1 cellular context compared by ENCODE assay signal in the genomic region with DNA sequence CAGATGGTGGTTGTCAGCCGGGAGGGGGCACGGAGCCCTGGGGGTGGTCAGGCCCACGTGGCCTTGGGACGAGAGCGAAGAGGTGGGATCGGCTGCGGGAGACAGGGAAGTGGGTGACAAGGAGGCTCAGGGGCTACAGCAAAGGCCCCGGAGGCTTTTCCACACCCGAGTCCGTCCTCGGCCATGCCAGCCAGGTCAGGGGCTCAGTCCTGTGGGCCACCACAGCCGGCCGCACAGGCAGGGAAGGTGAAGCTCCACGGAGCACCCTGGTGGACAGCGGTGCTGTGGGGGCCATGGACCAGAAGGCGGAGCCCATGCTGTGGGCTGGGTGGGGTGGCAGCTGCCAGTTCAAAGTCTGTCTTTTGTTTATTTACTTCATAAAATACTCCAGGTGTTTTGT.
TF ChIP-seq lines count a peak whose summit lies in the region.

No MANE protein-coding gene starts in this region.

TF ChIP-seq in HepG2, 621 proteins besides CTCF, POLR2A, EP300 and RAD21 (continues in another document):
- TF ChIP-seq ZNF446 (CRISPR knock-in tag; IDR thresholded peaks at IDR 0.05) (no peak), ATF7 (IDR thresholded peaks at IDR 0.05) (no peak), ATF7 (CRISPR knock-in tag; IDR thresholded peaks at IDR 0.05) (0 out of 2 replicates have a peak, but pooled peaks have one; percentile 43), ZEB1 (IDR thresholded peaks at IDR 0.05; ENCODE audit: insufficient replicate concordance, low read depth) (no peak), HOXA3 (CRISPR knock-in tag; IDR thresholded peaks at IDR 0.05) (0 out of 2 replicates have a peak, but pooled peaks have one; percentile 27), ZNF451 (CRISPR knock-in tag; IDR thresholded peaks at IDR 0.05) (no peak), BRCA1 (CRISPR knock-in tag; IDR thresholded peaks at IDR 0.05) (no peak), SOX6 (IDR thresholded peaks at IDR 0.05) (no peak), SOX6 (CRISPR knock-in tag; IDR thresholded peaks at IDR 0.05) (peak; percentile 32; the same call in 1 of the 2 replicates), NFIC (IDR thresholded peaks at IDR 0.05; ENCODE audit: low read length) (no peak), FOXA3 (CRISPR knock-in tag; IDR thresholded peaks at IDR 0.05) (0 out of 2 replicates have a peak, but pooled peaks have one; percentile 9), ZNF382 (CRISPR knock-in tag; IDR thresholded peaks at IDR 0.05; ENCODE audit: borderline replicate concordance) (no peak), BORCS8-MEF2B (CRISPR knock-in tag; IDR thresholded peaks at IDR 0.05) (0 out of 2 replicates have a peak, but pooled peaks have one; percentile 7), HMG20A (CRISPR knock-in tag; IDR thresholded peaks at IDR 0.05; ENCODE audit: borderline replicate concordance) (no peak), SKI (IDR thresholded peaks at IDR 0.05; ENCODE audit: partially characterized antibody) (no peak), HNF4G (IDR thresholded peaks at IDR 0.05; ENCODE audit: borderline replicate concordance, low read depth, low read length) (0 out of 2 replicates have a peak, but pooled peaks have one; percentile 13), HNF4G (CRISPR knock-in tag; IDR thresholded peaks at IDR 0.05; ENCODE audit: borderline replicate concordance, low read depth) (no peak), ZBTB8A (CRISPR knock-in tag; IDR thresholded peaks at IDR 0.05; ENCODE audit: borderline replicate concordance, low read depth) (no peak), ATAD3A (CRISPR knock-in tag; IDR thresholded peaks at IDR 0.05) (no peak), STAG1 (CRISPR knock-in tag; IDR thresholded peaks at IDR 0.05) (peak; percentile 26; the same call in 1 of the 2 replicates), GABPB1 (CRISPR knock-in tag; IDR thresholded peaks at IDR 0.05) (peak; percentile 29; the same call in 1 of the 2 replicates), PHF21A (CRISPR knock-in tag; IDR thresholded peaks at IDR 0.05) (0 out of 2 replicates have a peak, but pooled peaks have one; percentile 27), PCBP1 (IDR thresholded peaks at IDR 0.05; ENCODE audit: borderline replicate concordance, low read depth, low read length) (no peak), HMGA1 (CRISPR knock-in tag; conservative IDR thresholded peaks at IDR 0.05) (no peak), ZNF326 (CRISPR knock-in tag; IDR thresholded peaks at IDR 0.05; ENCODE audit: borderline replicate concordance) (no peak), RORA (CRISPR knock-in tag; IDR thresholded peaks at IDR 0.05) (no peak), GZF1 (CRISPR knock-in tag; IDR thresholded peaks at IDR 0.05) (no peak), HNF4A (CRISPR knock-in tag; IDR thresholded peaks at IDR 0.05) (peak; percentile 68; the same call in 1 of the 2 replicates), MEIS2 (CRISPR knock-in tag; IDR thresholded peaks at IDR 0.05) (0 out of 2 replicates have a peak, but pooled peaks have one; percentile 27), CREM (IDR thresholded peaks at IDR 0.05) (no peak), CREM (CRISPR knock-in tag; IDR thresholded peaks at IDR 0.05) (no peak), ZNF251 (CRISPR knock-in tag; IDR thresholded peaks at IDR 0.05) (no peak), ZNF552 (CRISPR knock-in tag; IDR thresholded peaks at IDR 0.05; ENCODE audit: borderline replicate concordance) (no peak)
- TF ChIP-seq, protein P1, sequence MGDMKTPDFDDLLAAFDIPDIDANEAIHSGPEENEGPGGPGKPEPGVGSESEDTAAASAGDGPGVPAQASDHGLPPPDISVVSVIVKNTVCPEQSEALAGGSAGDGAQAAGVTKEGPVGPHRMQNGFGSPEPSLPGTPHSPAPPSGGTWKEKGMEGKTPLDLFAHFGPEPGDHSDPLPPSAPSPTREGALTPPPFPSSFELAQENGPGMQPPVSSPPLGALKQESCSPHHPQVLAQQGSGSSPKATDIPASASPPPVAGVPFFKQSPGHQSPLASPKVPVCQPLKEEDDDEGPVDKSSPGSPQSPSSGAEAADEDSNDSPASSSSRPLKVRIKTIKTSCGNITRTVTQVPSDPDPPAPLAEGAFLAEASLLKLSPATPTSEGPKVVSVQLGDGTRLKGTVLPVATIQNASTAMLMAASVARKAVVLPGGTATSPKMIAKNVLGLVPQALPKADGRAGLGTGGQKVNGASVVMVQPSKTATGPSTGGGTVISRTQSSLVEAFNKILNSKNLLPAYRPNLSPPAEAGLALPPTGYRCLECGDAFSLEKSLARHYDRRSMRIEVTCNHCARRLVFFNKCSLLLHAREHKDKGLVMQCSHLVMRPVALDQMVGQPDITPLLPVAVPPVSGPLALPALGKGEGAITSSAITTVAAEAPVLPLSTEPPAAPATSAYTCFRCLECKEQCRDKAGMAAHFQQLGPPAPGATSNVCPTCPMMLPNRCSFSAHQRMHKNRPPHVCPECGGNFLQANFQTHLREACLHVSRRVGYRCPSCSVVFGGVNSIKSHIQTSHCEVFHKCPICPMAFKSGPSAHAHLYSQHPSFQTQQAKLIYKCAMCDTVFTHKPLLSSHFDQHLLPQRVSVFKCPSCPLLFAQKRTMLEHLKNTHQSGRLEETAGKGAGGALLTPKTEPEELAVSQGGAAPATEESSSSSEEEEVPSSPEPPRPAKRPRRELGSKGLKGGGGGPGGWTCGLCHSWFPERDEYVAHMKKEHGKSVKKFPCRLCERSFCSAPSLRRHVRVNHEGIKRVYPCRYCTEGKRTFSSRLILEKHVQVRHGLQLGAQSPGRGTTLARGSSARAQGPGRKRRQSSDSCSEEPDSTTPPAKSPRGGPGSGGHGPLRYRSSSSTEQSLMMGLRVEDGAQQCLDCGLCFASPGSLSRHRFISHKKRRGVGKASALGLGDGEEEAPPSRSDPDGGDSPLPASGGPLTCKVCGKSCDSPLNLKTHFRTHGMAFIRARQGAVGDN (CRISPR knock-in tag; IDR thresholded peaks at IDR 0.05): peak; percentile 49
- TF ChIP-seq, protein P2, sequence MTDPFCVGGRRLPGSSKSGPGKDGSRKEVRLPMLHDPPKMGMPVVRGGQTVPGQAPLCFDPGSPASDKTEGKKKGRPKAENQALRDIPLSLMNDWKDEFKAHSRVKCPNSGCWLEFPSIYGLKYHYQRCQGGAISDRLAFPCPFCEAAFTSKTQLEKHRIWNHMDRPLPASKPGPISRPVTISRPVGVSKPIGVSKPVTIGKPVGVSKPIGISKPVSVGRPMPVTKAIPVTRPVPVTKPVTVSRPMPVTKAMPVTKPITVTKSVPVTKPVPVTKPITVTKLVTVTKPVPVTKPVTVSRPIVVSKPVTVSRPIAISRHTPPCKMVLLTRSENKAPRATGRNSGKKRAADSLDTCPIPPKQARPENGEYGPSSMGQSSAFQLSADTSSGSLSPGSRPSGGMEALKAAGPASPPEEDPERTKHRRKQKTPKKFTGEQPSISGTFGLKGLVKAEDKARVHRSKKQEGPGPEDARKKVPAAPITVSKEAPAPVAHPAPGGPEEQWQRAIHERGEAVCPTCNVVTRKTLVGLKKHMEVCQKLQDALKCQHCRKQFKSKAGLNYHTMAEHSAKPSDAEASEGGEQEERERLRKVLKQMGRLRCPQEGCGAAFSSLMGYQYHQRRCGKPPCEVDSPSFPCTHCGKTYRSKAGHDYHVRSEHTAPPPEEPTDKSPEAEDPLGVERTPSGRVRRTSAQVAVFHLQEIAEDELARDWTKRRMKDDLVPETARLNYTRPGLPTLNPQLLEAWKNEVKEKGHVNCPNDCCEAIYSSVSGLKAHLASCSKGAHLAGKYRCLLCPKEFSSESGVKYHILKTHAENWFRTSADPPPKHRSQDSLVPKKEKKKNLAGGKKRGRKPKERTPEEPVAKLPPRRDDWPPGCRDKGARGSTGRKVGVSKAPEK (CRISPR knock-in tag; IDR thresholded peaks at IDR 0.05; ENCODE audit: borderline replicate concordance): no peak
- TF ChIP-seq, protein P3, sequence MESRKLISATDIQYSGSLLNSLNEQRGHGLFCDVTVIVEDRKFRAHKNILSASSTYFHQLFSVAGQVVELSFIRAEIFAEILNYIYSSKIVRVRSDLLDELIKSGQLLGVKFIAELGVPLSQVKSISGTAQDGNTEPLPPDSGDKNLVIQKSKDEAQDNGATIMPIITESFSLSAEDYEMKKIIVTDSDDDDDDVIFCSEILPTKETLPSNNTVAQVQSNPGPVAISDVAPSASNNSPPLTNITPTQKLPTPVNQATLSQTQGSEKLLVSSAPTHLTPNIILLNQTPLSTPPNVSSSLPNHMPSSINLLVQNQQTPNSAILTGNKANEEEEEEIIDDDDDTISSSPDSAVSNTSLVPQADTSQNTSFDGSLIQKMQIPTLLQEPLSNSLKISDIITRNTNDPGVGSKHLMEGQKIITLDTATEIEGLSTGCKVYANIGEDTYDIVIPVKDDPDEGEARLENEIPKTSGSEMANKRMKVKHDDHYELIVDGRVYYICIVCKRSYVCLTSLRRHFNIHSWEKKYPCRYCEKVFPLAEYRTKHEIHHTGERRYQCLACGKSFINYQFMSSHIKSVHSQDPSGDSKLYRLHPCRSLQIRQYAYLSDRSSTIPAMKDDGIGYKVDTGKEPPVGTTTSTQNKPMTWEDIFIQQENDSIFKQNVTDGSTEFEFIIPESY (CRISPR knock-in tag; IDR thresholded peaks at IDR 0.05): peak; percentile 90; the same call in 1 of the 2 replicates
- TF ChIP-seq, protein P4, sequence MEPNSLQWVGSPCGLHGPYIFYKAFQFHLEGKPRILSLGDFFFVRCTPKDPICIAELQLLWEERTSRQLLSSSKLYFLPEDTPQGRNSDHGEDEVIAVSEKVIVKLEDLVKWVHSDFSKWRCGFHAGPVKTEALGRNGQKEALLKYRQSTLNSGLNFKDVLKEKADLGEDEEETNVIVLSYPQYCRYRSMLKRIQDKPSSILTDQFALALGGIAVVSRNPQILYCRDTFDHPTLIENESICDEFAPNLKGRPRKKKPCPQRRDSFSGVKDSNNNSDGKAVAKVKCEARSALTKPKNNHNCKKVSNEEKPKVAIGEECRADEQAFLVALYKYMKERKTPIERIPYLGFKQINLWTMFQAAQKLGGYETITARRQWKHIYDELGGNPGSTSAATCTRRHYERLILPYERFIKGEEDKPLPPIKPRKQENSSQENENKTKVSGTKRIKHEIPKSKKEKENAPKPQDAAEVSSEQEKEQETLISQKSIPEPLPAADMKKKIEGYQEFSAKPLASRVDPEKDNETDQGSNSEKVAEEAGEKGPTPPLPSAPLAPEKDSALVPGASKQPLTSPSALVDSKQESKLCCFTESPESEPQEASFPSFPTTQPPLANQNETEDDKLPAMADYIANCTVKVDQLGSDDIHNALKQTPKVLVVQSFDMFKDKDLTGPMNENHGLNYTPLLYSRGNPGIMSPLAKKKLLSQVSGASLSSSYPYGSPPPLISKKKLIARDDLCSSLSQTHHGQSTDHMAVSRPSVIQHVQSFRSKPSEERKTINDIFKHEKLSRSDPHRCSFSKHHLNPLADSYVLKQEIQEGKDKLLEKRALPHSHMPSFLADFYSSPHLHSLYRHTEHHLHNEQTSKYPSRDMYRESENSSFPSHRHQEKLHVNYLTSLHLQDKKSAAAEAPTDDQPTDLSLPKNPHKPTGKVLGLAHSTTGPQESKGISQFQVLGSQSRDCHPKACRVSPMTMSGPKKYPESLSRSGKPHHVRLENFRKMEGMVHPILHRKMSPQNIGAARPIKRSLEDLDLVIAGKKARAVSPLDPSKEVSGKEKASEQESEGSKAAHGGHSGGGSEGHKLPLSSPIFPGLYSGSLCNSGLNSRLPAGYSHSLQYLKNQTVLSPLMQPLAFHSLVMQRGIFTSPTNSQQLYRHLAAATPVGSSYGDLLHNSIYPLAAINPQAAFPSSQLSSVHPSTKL (CRISPR knock-in tag; IDR thresholded peaks at IDR 0.05): peak; percentile 36; the same call in 1 of the 2 replicates
- TF ChIP-seq, protein P5, sequence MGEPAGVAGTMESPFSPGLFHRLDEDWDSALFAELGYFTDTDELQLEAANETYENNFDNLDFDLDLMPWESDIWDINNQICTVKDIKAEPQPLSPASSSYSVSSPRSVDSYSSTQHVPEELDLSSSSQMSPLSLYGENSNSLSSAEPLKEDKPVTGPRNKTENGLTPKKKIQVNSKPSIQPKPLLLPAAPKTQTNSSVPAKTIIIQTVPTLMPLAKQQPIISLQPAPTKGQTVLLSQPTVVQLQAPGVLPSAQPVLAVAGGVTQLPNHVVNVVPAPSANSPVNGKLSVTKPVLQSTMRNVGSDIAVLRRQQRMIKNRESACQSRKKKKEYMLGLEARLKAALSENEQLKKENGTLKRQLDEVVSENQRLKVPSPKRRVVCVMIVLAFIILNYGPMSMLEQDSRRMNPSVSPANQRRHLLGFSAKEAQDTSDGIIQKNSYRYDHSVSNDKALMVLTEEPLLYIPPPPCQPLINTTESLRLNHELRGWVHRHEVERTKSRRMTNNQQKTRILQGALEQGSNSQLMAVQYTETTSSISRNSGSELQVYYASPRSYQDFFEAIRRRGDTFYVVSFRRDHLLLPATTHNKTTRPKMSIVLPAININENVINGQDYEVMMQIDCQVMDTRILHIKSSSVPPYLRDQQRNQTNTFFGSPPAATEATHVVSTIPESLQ (CRISPR knock-in tag; conservative IDR thresholded peaks at IDR 0.05): no peak
- TF ChIP-seq, protein P6, sequence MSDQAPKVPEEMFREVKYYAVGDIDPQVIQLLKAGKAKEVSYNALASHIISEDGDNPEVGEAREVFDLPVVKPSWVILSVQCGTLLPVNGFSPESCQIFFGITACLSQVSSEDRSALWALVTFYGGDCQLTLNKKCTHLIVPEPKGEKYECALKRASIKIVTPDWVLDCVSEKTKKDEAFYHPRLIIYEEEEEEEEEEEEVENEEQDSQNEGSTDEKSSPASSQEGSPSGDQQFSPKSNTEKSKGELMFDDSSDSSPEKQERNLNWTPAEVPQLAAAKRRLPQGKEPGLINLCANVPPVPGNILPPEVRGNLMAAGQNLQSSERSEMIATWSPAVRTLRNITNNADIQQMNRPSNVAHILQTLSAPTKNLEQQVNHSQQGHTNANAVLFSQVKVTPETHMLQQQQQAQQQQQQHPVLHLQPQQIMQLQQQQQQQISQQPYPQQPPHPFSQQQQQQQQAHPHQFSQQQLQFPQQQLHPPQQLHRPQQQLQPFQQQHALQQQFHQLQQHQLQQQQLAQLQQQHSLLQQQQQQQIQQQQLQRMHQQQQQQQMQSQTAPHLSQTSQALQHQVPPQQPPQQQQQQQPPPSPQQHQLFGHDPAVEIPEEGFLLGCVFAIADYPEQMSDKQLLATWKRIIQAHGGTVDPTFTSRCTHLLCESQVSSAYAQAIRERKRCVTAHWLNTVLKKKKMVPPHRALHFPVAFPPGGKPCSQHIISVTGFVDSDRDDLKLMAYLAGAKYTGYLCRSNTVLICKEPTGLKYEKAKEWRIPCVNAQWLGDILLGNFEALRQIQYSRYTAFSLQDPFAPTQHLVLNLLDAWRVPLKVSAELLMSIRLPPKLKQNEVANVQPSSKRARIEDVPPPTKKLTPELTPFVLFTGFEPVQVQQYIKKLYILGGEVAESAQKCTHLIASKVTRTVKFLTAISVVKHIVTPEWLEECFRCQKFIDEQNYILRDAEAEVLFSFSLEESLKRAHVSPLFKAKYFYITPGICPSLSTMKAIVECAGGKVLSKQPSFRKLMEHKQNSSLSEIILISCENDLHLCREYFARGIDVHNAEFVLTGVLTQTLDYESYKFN (CRISPR knock-in tag; conservative IDR thresholded peaks at IDR 0.05): peak; percentile 44; the same call in 1 of the 2 replicates
- TF ChIP-seq, protein P7, sequence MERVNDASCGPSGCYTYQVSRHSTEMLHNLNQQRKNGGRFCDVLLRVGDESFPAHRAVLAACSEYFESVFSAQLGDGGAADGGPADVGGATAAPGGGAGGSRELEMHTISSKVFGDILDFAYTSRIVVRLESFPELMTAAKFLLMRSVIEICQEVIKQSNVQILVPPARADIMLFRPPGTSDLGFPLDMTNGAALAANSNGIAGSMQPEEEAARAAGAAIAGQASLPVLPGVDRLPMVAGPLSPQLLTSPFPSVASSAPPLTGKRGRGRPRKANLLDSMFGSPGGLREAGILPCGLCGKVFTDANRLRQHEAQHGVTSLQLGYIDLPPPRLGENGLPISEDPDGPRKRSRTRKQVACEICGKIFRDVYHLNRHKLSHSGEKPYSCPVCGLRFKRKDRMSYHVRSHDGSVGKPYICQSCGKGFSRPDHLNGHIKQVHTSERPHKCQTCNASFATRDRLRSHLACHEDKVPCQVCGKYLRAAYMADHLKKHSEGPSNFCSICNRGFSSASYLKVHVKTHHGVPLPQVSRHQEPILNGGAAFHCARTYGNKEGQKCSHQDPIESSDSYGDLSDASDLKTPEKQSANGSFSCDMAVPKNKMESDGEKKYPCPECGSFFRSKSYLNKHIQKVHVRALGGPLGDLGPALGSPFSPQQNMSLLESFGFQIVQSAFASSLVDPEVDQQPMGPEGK (CRISPR knock-in tag; IDR thresholded peaks at IDR 0.05): peak; percentile 90
